25 cellular contexts compared by ENCODE assay signal in the genomic region with DNA sequence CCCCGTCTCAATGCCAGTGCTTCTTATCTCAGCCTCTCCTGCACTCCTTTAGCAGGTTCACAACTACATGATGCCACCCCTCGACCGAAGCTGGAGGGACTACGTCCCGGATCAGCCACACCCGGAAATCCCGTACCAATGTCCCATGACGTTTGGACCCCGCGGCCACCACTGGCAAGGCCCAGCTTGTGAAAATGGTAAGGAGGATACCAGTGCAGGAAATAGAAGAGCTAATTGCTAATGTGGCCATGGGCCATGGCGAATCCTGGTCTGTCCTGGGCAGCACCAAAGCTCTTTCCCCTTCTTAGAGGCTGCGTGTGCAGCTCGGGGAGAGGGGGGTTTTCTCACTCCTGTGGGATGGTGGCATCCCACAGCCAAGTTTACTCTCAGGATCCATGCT. TPM values are rescaled to one million over a fixed set of nuclear protein-coding genes. Genes with fewer than 3 reads are reported as not detected.
DNase-seq lines count a peak whose midpoint lies in the region; ATAC-seq and TF ChIP-seq lines count a peak whose summit lies in the region.
"Had no signal": no experiment of that assay in that cellular context is flagged by ENCODE, and none has a peak within 500 bp of the region (broad histone marks: within the 10 kb centered on the region; RNA-seq: fewer than 3 reads in every experiment).

No MANE protein-coding gene starts in this region.

- H3K9me3 Mint-ChIP-seq in activated T-cell treated with anti-CD3 and anti-CD28 coated beads, Interleukin-2, amount 50 U/mL, for 24 hours, result no peaks in the 10 kb centered on the region
- no peaks in the 10 kb centered on the region for H3K9me3 Mint-ChIP-seq in activated T-cell treated with anti-CD3 and anti-CD28 coated beads, Interleukin-2, amount 50 U/mL, for 72 hours
- H3K9me3 Mint-ChIP-seq: brain; CD8-positive, alpha-beta memory T cell; endodermal cell; neural progenitor cell had no signal

- H3K4me1 ChIP-seq in heart right ventricle, result peaks cover 4 to 17% (median 15%) of the 10 kb centered on the region in 9 donors

- peaks cover 0 to 18% (median 0%) of the 10 kb centered on the region in 9 donors for H3K36me3 ChIP-seq in heart right ventricle
- H3K36me3 ChIP-seq: left lung, neural progenitor cell, vagina had no signal

- no peaks in the 10 kb centered on the region for H3K27me3 Mint-ChIP-seq in activated T-cell treated with anti-CD3 and anti-CD28 coated beads, Interleukin-2, amount 50 U/mL, for 24 hours
- no peaks in the 10 kb centered on the region for H3K27me3 Mint-ChIP-seq in activated T-cell treated with anti-CD3 and anti-CD28 coated beads, Interleukin-2, amount 50 U/mL, for 72 hours (ENCODE audit: low read depth)

- no peak for TF ChIP-seq CTCF in heart right ventricle (IDR thresholded peaks at IDR 0.05)

- H3K36me3 Mint-ChIP-seq in activated T-cell treated with anti-CD3 and anti-CD28 coated beads, Interleukin-2, amount 50 U/mL, for 24 hours (ENCODE audit: low read depth), result peaks cover 90% of the 10 kb centered on the region
- H3K36me3 Mint-ChIP-seq in activated T-cell treated with anti-CD3 and anti-CD28 coated beads, Interleukin-2, amount 50 U/mL, for 72 hours (ENCODE audit: insufficient read depth in 2 of 2), result peaks cover 55 to 84% of the 10 kb centered on the region in 2 donors
- H3K36me3 Mint-ChIP-seq: brain, neural progenitor cell had no signal

- ATAC-seq in activated T-cell treated with anti-CD3 and anti-CD28 coated beads, Interleukin-2, amount 50 U/mL, for 72 hours (replicated peaks in 1 of 2), result no peak
- no peak for ATAC-seq in heart right ventricle
- ATAC-seq in GM19452 (IDR thresholded peaks at IDR 0.05; ENCODE audit: unreplicated experiment), result no peak
- ATAC-seq: left lung had no signal

- H3K4me3 ChIP-seq in heart right ventricle, result no peak overlapping the region
- H3K4me3 ChIP-seq: left lung, neural progenitor cell, vagina had no signal

- H3K4me1 Mint-ChIP-seq in activated T-cell treated with anti-CD3 and anti-CD28 coated beads, Interleukin-2, amount 50 U/mL, for 24 hours (ENCODE audit: low read depth), result peaks cover 68% of the 10 kb centered on the region
- H3K4me1 Mint-ChIP-seq in activated T-cell treated with anti-CD3 and anti-CD28 coated beads, Interleukin-2, amount 50 U/mL, for 72 hours (ENCODE audit: low read depth), result peaks cover 79% of the 10 kb centered on the region

- intact Hi-C loops in heart right ventricle (cut with DNase I), result no loop called here

- DNase-seq in activated T-cell treated with anti-CD3 and anti-CD28 coated beads, Interleukin-2, amount 50 U/mL, for 24 hours, result no peak
- DNase-seq in activated T-cell treated with anti-CD3 and anti-CD28 coated beads for 4 hours (no peak), heart right ventricle (no peak), activated gamma-delta T cell (lab: John Stamatoyannopoulos, UW) (no peak)
- DNase-seq in activated T-cell treated with anti-CD3 and anti-CD28 coated beads, Interleukin-2, amount 50 U/mL, for 72 hours, result no peak
- peak; percentile 24 for DNase-seq in stimulated activated CD8-positive, alpha-beta memory T cell treated with anti-CD3 and anti-CD28 coated beads, Interleukin-4, amount 100 ng/mL, for 48 hours
- DNase-seq: CD8-positive, alpha-beta memory T cell; endodermal cell; glutamatergic neuron; GOT3; left lung; midbrain; NCI-H1105; NCI-H2081; NCI-H510A; small intestine; stimulated activated CD4-positive, alpha-beta T cell treated with anti-CD3 and anti-CD28 coated beads, Interleukin-4, amount 100 ng/mL, for 1 hour had no signal

- no peaks in the 10 kb centered on the region for H3K9me3 ChIP-seq in heart right ventricle
- H3K9me3 ChIP-seq: left lung, vagina had no signal

- WGBS in heart right ventricle, 2 donors, result 84 to 85% methylated on average over 13 of the region's 13 CpGs

- H3K4me3 Mint-ChIP-seq in activated T-cell treated with anti-CD3 and anti-CD28 coated beads, Interleukin-2, amount 50 U/mL, for 24 hours, result peak overlapping the region; percentile 77
- peak overlapping the region; percentile 86 to 94 for H3K4me3 Mint-ChIP-seq in activated T-cell treated with anti-CD3 and anti-CD28 coated beads, Interleukin-2, amount 50 U/mL, for 72 hours
- H3K4me3 Mint-ChIP-seq: endodermal cell, neural progenitor cell had no signal

- H3K27ac ChIP-seq in heart right ventricle, result no peak overlapping the region
- H3K27ac ChIP-seq: left lung, neural progenitor cell, RWPE1, vagina had no signal

- peak; percentile 17 for TF ChIP-seq POLR2A in GM19099 (IDR thresholded peaks at IDR 0.05; ENCODE audit: extremely low read depth, insufficient read length, low read depth)

- H3K27me3 ChIP-seq in heart right ventricle, result peaks cover 18 to 64% (median 55%) of the 10 kb centered on the region in 7 donors
- H3K27me3 ChIP-seq: vagina had no signal

- peak overlapping the region; percentile 92 for H3K27ac Mint-ChIP-seq in activated T-cell treated with anti-CD3 and anti-CD28 coated beads, Interleukin-2, amount 50 U/mL, for 24 hours
- peak overlapping the region; percentile 98 for H3K27ac Mint-ChIP-seq in activated T-cell treated with anti-CD3 and anti-CD28 coated beads, Interleukin-2, amount 50 U/mL, for 72 hours
- H3K27ac Mint-ChIP-seq: brain, endodermal cell, neural progenitor cell had no signal

RNA-seq across cellular contexts. Expression of gene IRF4, which starts 5.5 kb away (rescaled TPM):
- 100 to 1,000 TPM; 554 to 602 TPM for total RNA-seq in activated T-cell treated with anti-CD3 and anti-CD28 coated beads, Interleukin-2, amount 50 U/mL, for 72 hours
- total RNA-seq in heart right ventricle, result 1 to 10 TPM in 2 of 10 donors, under 1 TPM in 7, not detected in 1; 0.05 to 3.6 (median 0.32) TPM
- under 1 TPM; 0.04 to 0.15 TPM for polyA plus RNA-seq in heart right ventricle
- total RNA-seq: endodermal cell, HT-29, LHCN-M2 had no signal

Comparison
In these comparisons a context has a peak if more than half of its experiments do, and no peak if none do; other contexts are left out.
1. RNA of gene IRF4, which starts 5.5 kb away (total RNA-seq): 554 to 602 TPM in activated T-cell treated with anti-CD3 and anti-CD28 coated beads, Interleukin-2, amount 50 U/mL, for 72 hours; 0.05 to 3.6 TPM in heart right ventricle; every median in the first group is over 100 times any median in the second.